In genomic region chr3:194293546-194294198, GRCh38 we compare ENCODE assay signal across 23 cellular contexts. TPM values are rescaled to one million over a fixed set of nuclear protein-coding genes. Genes with fewer than 3 reads are reported as not detected.
"Had no signal": no experiment of that assay in that cellular context is flagged by ENCODE, and none has a peak within 500 bp of the region (broad histone marks: within the 10 kb centered on the region; RNA-seq: fewer than 3 reads in every experiment).

No MANE protein-coding gene starts in this region.

- ATAC-seq: activated CD8-positive, alpha-beta memory T cell treated with anti-CD3 and anti-CD28 coated beads, Interleukin-2, amount 10 ng/mL, durations not matched to agents 7 days and 5 days; activated T-cell treated with anti-CD3 and anti-CD28 coated beads, Interleukin-2, amount 50 U/mL, for 4 hours had no signal

- H3K27ac Mint-ChIP-seq: activated B cell treated with CpG ODN at 0.5 μM for 24 hours; activated CD4-positive, alpha-beta T cell treated with anti-CD3 and anti-CD28 coated beads, Interleukin-2, amount 10 ng/mL, durations not matched to agents 24 days and 14 days; activated CD8-positive, alpha-beta memory T cell treated with anti-CD3 and anti-CD28 coated beads, Interleukin-2, amount 10 ng/mL, durations not matched to agents 7 days and 5 days; activated naive CD8-positive, alpha-beta T cell treated with anti-CD3 and anti-CD28 coated beads, Interleukin-2, amount 10 ng/mL, durations not matched to agents 7 days and 5 days had no signal

- H3K9me3 Mint-ChIP-seq: activated T-cell treated with anti-CD3 and anti-CD28 coated beads, Interleukin-2, amount 50 U/mL, for 4 hours; central memory CD8-positive, alpha-beta T cell had no signal

- H3K36me3 ChIP-seq: Peyer's patch, SJSA1 had no signal

- DNase-seq: activated B cell treated with CpG ODN at 0.5 μM for 24 hours; activated CD4-positive, alpha-beta T cell treated with anti-CD3 and anti-CD28 coated beads for 1 hour; activated CD4-positive, alpha-beta T cell treated with anti-CD3 and anti-CD28 coated beads, Interleukin-2, amount 10 ng/mL, durations not matched to agents 24 days and 14 days; activated CD4-positive, alpha-beta T cell treated with anti-CD3 and anti-CD28 coated beads, Interleukin-2, amount 50 U/mL, for 48 hours; activated CD8-positive, alpha-beta memory T cell treated with anti-CD3 and anti-CD28 coated beads, Interleukin-2, amount 10 ng/mL, durations not matched to agents 7 days and 5 days; activated gamma-delta T cell treated with Interleukin-2 at 50 U/mL for 16 hours; activated naive CD4-positive, alpha-beta T cell treated with anti-CD3 and anti-CD28 coated beads, Interleukin-2, amount 50 U/mL, for 16 hours; activated T-cell treated with anti-CD3 and anti-CD28 coated beads, Interleukin-2, amount 50 U/mL, for 4 hours; NCI-H1105 treated with DMSO at 0.1 percent for 48 hours; NCI-H1436 treated with DMSO at 0.1 percent for 48 hours; NCI-H187; NCI-H510A treated with DMSO at 0.1 percent for 48 hours; NK-92 treated with Interleukin-12 subunit alpha and Interleukin-12 subunit beta, amount 100 ng/mL, for 24 hours; Peyer's patch; SHP77; T-helper 2 cell; T1000 had no signal

- H3K36me3 Mint-ChIP-seq: activated naive CD8-positive, alpha-beta T cell treated with anti-CD3 and anti-CD28 coated beads, Interleukin-2, amount 10 ng/mL, durations not matched to agents 7 days and 5 days had no signal

- H3K27me3 ChIP-seq: Peyer's patch, SJSA1 had no signal

- H3K27ac ChIP-seq: Peyer's patch, RWPE1, SJSA1 had no signal

- H3K9me3 ChIP-seq: Peyer's patch, SJSA1 had no signal

- H3K4me3 ChIP-seq: Peyer's patch, SJSA1 had no signal

- H3K4me1 Mint-ChIP-seq: activated naive CD8-positive, alpha-beta T cell treated with anti-CD3 and anti-CD28 coated beads, Interleukin-2, amount 10 ng/mL, durations not matched to agents 7 days and 5 days; central memory CD8-positive, alpha-beta T cell had no signal

- H3K4me3 Mint-ChIP-seq: activated B cell treated with CpG ODN at 0.5 μM for 24 hours; activated CD4-positive, alpha-beta T cell treated with anti-CD3 and anti-CD28 coated beads, Interleukin-2, amount 10 ng/mL, durations not matched to agents 24 days and 14 days; activated CD8-positive, alpha-beta memory T cell treated with anti-CD3 and anti-CD28 coated beads, Interleukin-2, amount 10 ng/mL, durations not matched to agents 7 days and 5 days; activated naive CD8-positive, alpha-beta T cell treated with anti-CD3 and anti-CD28 coated beads, Interleukin-2, amount 10 ng/mL, durations not matched to agents 7 days and 5 days; activated T-cell treated with anti-CD3 and anti-CD28 coated beads, Interleukin-2, amount 50 U/mL, for 4 hours; central memory CD8-positive, alpha-beta T cell had no signal

RNA-seq across cellular contexts. Expression of gene CPN2, which starts 57.5 kb away (rescaled TPM):
- total RNA-seq: activated B cell treated with CpG ODN at 0.5 μM for 24 hours; activated CD4-positive, alpha-beta T cell treated with anti-CD3 and anti-CD28 coated beads, Interleukin-2, amount 10 ng/mL, durations not matched to agents 24 days and 14 days; activated CD8-positive, alpha-beta memory T cell treated with anti-CD3 and anti-CD28 coated beads, Interleukin-2, amount 10 ng/mL, durations not matched to agents 7 days and 5 days; activated naive CD8-positive, alpha-beta T cell treated with anti-CD3 and anti-CD28 coated beads, Interleukin-2, amount 10 ng/mL, durations not matched to agents 7 days and 5 days; aorta; bronchial epithelial cell; Peyer's patch; SJSA1 had no signal
- polyA plus RNA-seq: aorta had no signal
